In the genomic region with DNA sequence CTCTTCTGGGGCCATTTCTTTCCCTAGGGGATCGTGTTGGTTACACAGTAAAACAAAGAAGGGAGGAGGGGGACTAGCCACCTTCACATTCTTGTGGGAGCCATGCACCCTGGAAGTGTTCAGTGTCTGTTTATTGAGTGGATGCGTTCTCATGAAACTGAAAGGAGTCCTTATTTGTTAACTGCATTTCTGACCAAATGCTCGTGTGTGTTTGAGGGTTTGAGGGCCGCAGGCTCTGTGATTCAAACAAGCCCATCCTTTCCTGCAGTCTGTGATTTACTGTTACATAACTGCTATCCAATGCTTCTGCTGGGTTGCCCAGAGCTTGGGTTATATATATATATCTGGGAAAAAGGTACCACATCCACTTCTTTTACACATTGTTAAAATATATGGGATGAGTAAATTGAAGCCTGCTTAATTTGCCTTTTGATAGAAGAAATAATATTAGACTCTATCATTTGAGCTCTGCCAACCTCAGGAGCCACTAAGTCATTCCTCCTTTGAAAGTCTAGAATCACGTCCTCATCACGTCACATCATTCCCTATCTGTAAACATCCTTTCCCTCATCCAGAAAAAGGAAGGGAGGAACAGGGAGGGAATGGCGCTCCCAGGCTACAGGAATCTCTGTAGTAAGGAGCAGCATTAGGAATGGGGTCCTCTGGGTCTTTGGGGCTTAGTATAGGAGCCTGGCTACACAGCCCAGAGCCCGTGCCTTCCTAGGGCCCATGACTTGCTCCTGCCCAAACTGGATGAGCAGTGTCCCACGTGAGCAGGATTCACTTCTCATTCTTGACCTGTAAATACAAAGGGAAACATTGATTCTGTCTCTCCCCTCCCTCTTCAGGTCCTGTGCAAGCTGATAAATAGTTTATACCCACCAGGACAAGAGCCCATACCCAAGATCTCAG, we compare ENCODE assay signal across 13 cellular contexts. TPM values are rescaled to one million over a fixed set of nuclear protein-coding genes. Genes with fewer than 3 reads are reported as not detected.
DNase-seq lines count a peak whose midpoint lies in the region; ATAC-seq, FAIRE-seq and TF ChIP-seq lines count a peak whose summit lies in the region.
"Had no signal": no experiment of that assay in that cellular context is flagged by ENCODE, and none has a peak within 500 bp of the region (broad histone marks: within the 10 kb centered on the region; RNA-seq: fewer than 3 reads in every experiment).

No MANE protein-coding gene starts in this region.

- no peak overlapping the region for H2BK12ac ChIP-seq in H9 (ENCODE audit: insufficient read length, low read depth, low read length)

- H2AK5ac ChIP-seq in H9 (ENCODE audit: insufficient read length, low read length), result no peak overlapping the region

- no peak for ATAC-seq in activated CD4-positive, CD25-positive, alpha-beta regulatory T cell treated with anti-CD3 and anti-CD28 coated beads, Interleukin-2, amount 50 U/mL, for 24 hours
- no peak for ATAC-seq in heart left ventricle

- no peak overlapping the region for H3K14ac ChIP-seq in H9 (ENCODE audit: insufficient read depth, low read length)

- H4K91ac ChIP-seq in H9 (ENCODE audit: insufficient read length, low read depth, low read length), result no peak overlapping the region

- H3T11ph ChIP-seq in H9 (ENCODE audit: low read length), result no peak overlapping the region

- H3K27me3 Mint-ChIP-seq in Calu3 (ENCODE audit: unreplicated experiment) (no peaks in the 10 kb centered on the region), H9 (ENCODE audit: low read depth) (peaks cover 26% of the 10 kb centered on the region), astrocyte (ENCODE audit: low read depth, unreplicated experiment) (no peaks in the 10 kb centered on the region)
- H3K27me3 Mint-ChIP-seq: naive thymus-derived CD4-positive, alpha-beta T cell had no signal

- DNase-seq in Calu3, result no peak
- no peak for DNase-seq in H9
- DNase-seq in astrocyte (ENCODE audit: low read depth), result peak; percentile 27
- DNase-seq in kidney glomerular epithelial cell (lab: John Stamatoyannopoulos, UW), result peak; percentile 30
- no peak for DNase-seq in mucosa of gallbladder (ENCODE audit: low spot score)
- DNase-seq in RWPE1 (ENCODE audit: low spot score), result no peak
- no peak for DNase-seq in heart left ventricle
- DNase-seq: activated CD4-positive, alpha-beta T cell treated with anti-CD3 and anti-CD28 coated beads for 4 hours; naive thymus-derived CD4-positive, alpha-beta T cell; trophoblast cell had no signal

- no peak overlapping the region for H3K18ac ChIP-seq in H9 (ENCODE audit: insufficient read length, low read depth, low read length)

- H3K79me1 ChIP-seq in H9 (ENCODE audit: insufficient read depth, low read depth, low read length, poor library complexity, severe bottlenecking), result no peaks in the 10 kb centered on the region

- TF ChIP-seq CTCF in Calu3 (IDR thresholded peaks at IDR 0.05; ENCODE audit: unreplicated experiment), result no peak
- no peak for TF ChIP-seq CTCF in H9 (conservative IDR thresholded peaks at IDR 0.05)
- no peak for TF ChIP-seq CTCF in astrocyte (IDR thresholded peaks at IDR 0.05; ENCODE audit: insufficient read depth, low read depth, low read length)
- TF ChIP-seq CTCF in RWPE1 (conservative IDR thresholded peaks at IDR 0.05; ENCODE audit: low read depth), result no peak
- no peak for TF ChIP-seq CTCF in heart left ventricle (IDR thresholded peaks at IDR 0.05)

- no peak overlapping the region for H2BK15ac ChIP-seq in H9 (ENCODE audit: low read depth, low read length)

- H3K27me3 ChIP-seq in H9 (ENCODE audit: insufficient read depth, low read length) (no peaks in the 10 kb centered on the region), astrocyte (ENCODE audit: insufficient read depth, low read length) (no peaks in the 10 kb centered on the region), heart left ventricle (peaks cover 0 to 20% (median 0%) of the 10 kb centered on the region in 9 donors)

- no peak overlapping the region for H3K4ac ChIP-seq in H9 (ENCODE audit: low read depth, low read length)

- no peaks in the 10 kb centered on the region for H4K20me1 ChIP-seq in H9 (ENCODE audit: control insufficient read depth, insufficient read depth, insufficient read length)
- H4K20me1 ChIP-seq in astrocyte (ENCODE audit: insufficient read depth, low read length), result no peaks in the 10 kb centered on the region

- no peak overlapping the region for H2BK20ac ChIP-seq in H9 (ENCODE audit: low read depth, low read length, poor library complexity, severe bottlenecking)

- intact Hi-C loops in Calu3 (cut with micrococcal nuclease; ENCODE audit: unreplicated experiment) (no loop called here), heart left ventricle (cut with DNase I) (no loop called here)

- no peak overlapping the region for H2AFZ ChIP-seq in H9 (ENCODE audit: low read length)
- H2AFZ ChIP-seq in astrocyte (ENCODE audit: low read depth, low read length), result peak overlapping the region; percentile 97

- no peak overlapping the region for H3K56ac ChIP-seq in H9 (ENCODE audit: insufficient read length, low read depth, low read length)

- H3K27ac Mint-ChIP-seq in Calu3 (ENCODE audit: unreplicated experiment), result no peak overlapping the region
- H3K27ac Mint-ChIP-seq in H9, result peak overlapping the region in 1 of 3 experiments; percentile 32; a peak in 2 of 7 replicates
- no peak overlapping the region for H3K27ac Mint-ChIP-seq in astrocyte (ENCODE audit: unreplicated experiment)

- no peak overlapping the region for H4K5ac ChIP-seq in H9 (ENCODE audit: insufficient read length, low read depth, low read length)

- H3K4me1 ChIP-seq in H9 (ENCODE audit: insufficient read depth, low read length) (0 out of 2 replicates have a peak, but pooled peaks cover 7% of the 10 kb centered on the region), astrocyte (ENCODE audit: insufficient read depth, low read length) (peaks cover 44% of the 10 kb centered on the region), heart left ventricle (peaks cover 0 to 16% (median 8%) of the 10 kb centered on the region in 12 donors)

- H3K4me3 ChIP-seq in astrocyte (ENCODE audit: insufficient read depth, low read depth, low read length), result peak overlapping the region; percentile 88
- H3K4me3 ChIP-seq in heart left ventricle, result no peak overlapping the region

- H3K23ac ChIP-seq in H9 (ENCODE audit: insufficient read length, low read depth, low read length), result no peak overlapping the region

- no peak for TF ChIP-seq POLR2A in heart left ventricle (IDR thresholded peaks at IDR 0.05)

- H3K9ac ChIP-seq in H9 (ENCODE audit: extremely low read depth, insufficient read length, low read length), result no peak overlapping the region
- H3K9ac ChIP-seq in astrocyte (ENCODE audit: low read length), result peak overlapping the region; percentile 82

- FAIRE-seq in astrocyte (lab: Jason Lieb, UNC), result no peak

- H3K4me3 Mint-ChIP-seq in Calu3 (ENCODE audit: low read depth, unreplicated experiment) (peak overlapping the region; percentile 72), H9 (peak overlapping the region; percentile 89 to 91), astrocyte (ENCODE audit: unreplicated experiment) (peak overlapping the region; percentile 88)

- H3K27ac ChIP-seq in H9 (ENCODE audit: insufficient read length, low read depth, low read length) (no peak overlapping the region), astrocyte (ENCODE audit: low read depth, low read length) (peak overlapping the region; percentile 52), RWPE1 (no peak overlapping the region), heart left ventricle (no peak overlapping the region)

- no peaks in the 10 kb centered on the region for H3K79me2 ChIP-seq in H9 (ENCODE audit: insufficient read depth, low read length)
- peaks cover 32% of the 10 kb centered on the region for H3K79me2 ChIP-seq in astrocyte (ENCODE audit: insufficient read depth, low read length)

- POLR2A ChIA-PET in RWPE1 (lab: Yijun Ruan, JAX; ENCODE audit: low non-redundant PET), result no interaction called here

- peaks cover 14% of the 10 kb centered on the region for H3K4me1 Mint-ChIP-seq in Calu3 (ENCODE audit: low read depth, unreplicated experiment)
- H3K4me1 Mint-ChIP-seq in H9, result peaks cover 32 to 51% of the 10 kb centered on the region in 2 experiments
- H3K4me1 Mint-ChIP-seq in astrocyte (ENCODE audit: low read depth, unreplicated experiment), result peaks cover 52% of the 10 kb centered on the region

- BruUV-seq in Calu3 (replicated peaks; lab: Mats Ljungman, UMichigan), result no TSS peak

- H3K23me2 ChIP-seq in H9 (ENCODE audit: insufficient read length, low read depth, low read length, poor library complexity, severe bottlenecking), result peaks cover 15% of the 10 kb centered on the region

- H4K8ac ChIP-seq in H9 (replicated peaks; ENCODE audit: insufficient read length, low read depth, low read length), result no peak overlapping the region

- peak overlapping the region; percentile 62 for H3K4me2 ChIP-seq in H9 (ENCODE audit: insufficient read depth, insufficient read length, low read length)
- H3K4me2 ChIP-seq in astrocyte (ENCODE audit: low read length), result peak overlapping the region; percentile 99

- H3K9me3 ChIP-seq in H9 (ENCODE audit: control insufficient read depth, low read depth, low read length) (no peaks in the 10 kb centered on the region), astrocyte (ENCODE audit: insufficient read depth, low read depth, low read length) (no peaks in the 10 kb centered on the region), heart left ventricle (no peaks in the 10 kb centered on the region)

- no peak overlapping the region for H2BK120ac ChIP-seq in H9 (ENCODE audit: low read depth, low read length, poor library complexity, severe bottlenecking)

- H3K36me3 ChIP-seq in astrocyte (ENCODE audit: insufficient read depth, low read length) (peaks cover 4% of the 10 kb centered on the region), heart left ventricle (no peaks in the 10 kb centered on the region)

- no peak overlapping the region for H2BK5ac ChIP-seq in H9 (ENCODE audit: insufficient read length, low read length)

- H3K9me3 Mint-ChIP-seq in Calu3 (ENCODE audit: low read depth, unreplicated experiment) (peaks cover 3% of the 10 kb centered on the region), H9 (no peaks in the 10 kb centered on the region), astrocyte (ENCODE audit: unreplicated experiment) (no peaks in the 10 kb centered on the region)
- H3K9me3 Mint-ChIP-seq: naive thymus-derived CD4-positive, alpha-beta T cell had no signal

- CTCF ChIA-PET in Calu3 (lab: Charles Lee) (interaction anchor here (1.1 to 2.4 kb wide), 3 partner anchors 12 to 13 kb away, joined by 3 to 7 read pairs (median 3); no protein-coding TSS in a partner anchor), RWPE1 (lab: Yijun Ruan, JAX) (interaction anchor here (1.4 kb wide), 1 partner anchor 11 kb away, joined by 10 read pairs; no protein-coding TSS in a partner anchor)

- WGBS in H9 (ENCODE audit: extremely low coverage, insufficient read length, low lambda C conversion rate), result no CpG with 5 or more reads among the region's 9 CpGs
- WGBS in heart left ventricle, 4 donors, result 85 to 92% (median 88%) methylated on average over 9 of the region's 9 CpGs

- H3K36me3 Mint-ChIP-seq in Calu3 (ENCODE audit: insufficient read depth, unreplicated experiment) (peaks cover 7% of the 10 kb centered on the region), H9 (ENCODE audit: insufficient read depth in 1 of 3, low read depth in 3 of 3) (peaks cover 0 to 9% (median 1%) of the 10 kb centered on the region in 3 experiments; a peak in 4 of 7 replicates), astrocyte (ENCODE audit: low read depth, unreplicated experiment) (no peaks in the 10 kb centered on the region)

RNA-seq across cellular contexts. Expression of gene TAGLN3, which starts 1.5 kb away (rescaled TPM):
- total RNA-seq in Calu3 (2022) (not detected in 2 replicates), H9 (2021) (6.4 and 7.5 TPM in 2 replicates), astrocyte (7.9 and 8.7 TPM in 2 replicates), mucosa of gallbladder (not detected), heart left ventricle (1 to 10 TPM in 1 of 9 donors, under 1 TPM in 4, not detected in 4; 0.66 to 1.7 (median 0.86) TPM)
- under 1 TPM; 0.25 to 0.38 TPM for polyA plus RNA-seq in heart left ventricle
- total RNA-seq: MCF 10A had no signal
- polyA plus RNA-seq: naive thymus-derived CD4-positive, alpha-beta T cell had no signal

RNA-seq across cellular contexts. Expression of gene ABHD10, which starts 21.4 kb away (rescaled TPM):
- total RNA-seq in Calu3 (2022) (23.7 and 26.4 TPM in 2 replicates), H9 (2021) (21.8 and 28.4 TPM in 2 replicates), astrocyte (26.6 and 28.6 TPM in 2 replicates), mucosa of gallbladder (34.2 TPM), heart left ventricle (10 to 100 TPM; 26.5 to 50.1 (median 41.8) TPM)
- polyA plus RNA-seq in heart left ventricle, result 10 to 100 TPM; 13.5 to 40.0 TPM

RNA-seq across cellular contexts. Expression of gene TMPRSS7, which starts 34.4 kb away (rescaled TPM):
- total RNA-seq in Calu3 (2022) (not detected in 2 replicates), H9 (2021) (not detected in 2 replicates), astrocyte (not detected in 2 replicates), mucosa of gallbladder (0.12 TPM), heart left ventricle (not detected)
- not detected for polyA plus RNA-seq in heart left ventricle
- total RNA-seq: glomerular endothelial cell; MCF 10A; naive thymus-derived CD4-positive, alpha-beta T cell had no signal

Comparison
In these comparisons a context has a peak if more than half of its experiments do, and no peak if none do; other contexts are left out.
1. DNase-seq: peak in astrocyte (single experiment) and kidney glomerular epithelial cell (single experiment); none in Calu3 (single experiment), H9 (single experiment), mucosa of gallbladder (single experiment), RWPE1 (single experiment) and heart left ventricle (0 of 5).
2. Peak in every context shown above with its lines, with median percentiles within 50 percentile points of each other: H3K4me3 Mint-ChIP-seq.